In genomic region chr11:117807482-117808272, GRCh38 we compare ENCODE assay signal across 8 cellular contexts. TPM values are rescaled to one million over a fixed set of nuclear protein-coding genes. Genes with fewer than 3 reads are reported as not detected.
DNase-seq lines count a peak whose midpoint lies in the region; ATAC-seq, FAIRE-seq and TF ChIP-seq lines count a peak whose summit lies in the region.

No MANE protein-coding gene starts in this region.

- no peak overlapping the region for H3K23ac ChIP-seq in H1 (ENCODE audit: insufficient read length)

- TF ChIP-seq RAD21 in H1 (IDR thresholded peaks at IDR 0.05 in 1 of 2, conservative IDR thresholded peaks at IDR 0.05 in 1 of 2; ENCODE audit: low read depth in 2 of 2, low read length in 2 of 2), result peak; percentile 89 to 91

- no peaks in the 10 kb centered on the region for H3K36me3 Mint-ChIP-seq in activated CD8-positive, alpha-beta T cell treated with anti-CD3 and anti-CD28 coated beads for 36 hours (ENCODE audit: low read depth)
- H3K36me3 Mint-ChIP-seq in mesothelial cell of epicardium, result no peaks in the 10 kb centered on the region

- CTCF ChIA-PET in activated CD8-positive, alpha-beta T cell treated with anti-CD3 and anti-CD28 coated beads for 36 hours (lab: Charles Lee), result interaction anchor here (0.6 to 8.5 kb wide), 57 partner anchors 8 to 409 kb away, joined by 3 to 196 read pairs (median 5); partner anchors contain the start of genes DSCAML1, FXYD2, FXYD6 and SCN4B
- CTCF ChIA-PET in H1 (lab: Charles Lee; ENCODE audit: partially characterized antibody), result interaction anchor here (0.6 to 7.8 kb wide), 94 partner anchors 9 to 422 kb away, joined by 3 to 163 read pairs (median 4); partner anchors contain the start of genes DSCAML1 and FXYD2

- H3K9ac ChIP-seq in H1 (replicated peaks in 1 of 4; ENCODE audit: extremely low read depth in 1 of 4, low read depth in 3 of 4, low read length in 3 of 4), result no peak overlapping the region

- H2AK5ac ChIP-seq in H1 (ENCODE audit: low read depth, low read length), result no peak overlapping the region

- H3K4me3 Mint-ChIP-seq in activated CD8-positive, alpha-beta T cell treated with anti-CD3 and anti-CD28 coated beads for 36 hours, result no peak overlapping the region
- no peak overlapping the region for H3K4me3 Mint-ChIP-seq in mesothelial cell of epicardium

- no peak overlapping the region for H4K8ac ChIP-seq in H1 (ENCODE audit: extremely low read depth, insufficient read depth, low read length)

- H2BK120ac ChIP-seq in H1 (replicated peaks; ENCODE audit: low read depth, low read length), result no peak overlapping the region

- no peak overlapping the region for H2BK12ac ChIP-seq in H1 (ENCODE audit: low read depth, low read length)

- POLR2A ChIA-PET in activated CD8-positive, alpha-beta T cell treated with anti-CD3 and anti-CD28 coated beads for 36 hours (lab: Charles Lee), result interaction anchor here (0.6 to 2.8 kb wide), 5 partner anchors 8 to 246 kb away, joined by 3 to 15 read pairs (median 4); no protein-coding TSS in a partner anchor
- POLR2A ChIA-PET in H1 (lab: Charles Lee; ENCODE audit: partially characterized antibody), result no interaction called here

- TF ChIP-seq EP300 in H1 (IDR thresholded peaks at IDR 0.05; ENCODE audit: borderline replicate concordance in 1 of 2, low read depth in 2 of 2, low read length in 2 of 2), result no peak

- H3K4me1 Mint-ChIP-seq in activated CD8-positive, alpha-beta T cell treated with anti-CD3 and anti-CD28 coated beads for 36 hours (ENCODE audit: low read depth), result peaks cover 16% of the 10 kb centered on the region
- H3K4me1 Mint-ChIP-seq in mesothelial cell of epicardium, result peaks cover 26% of the 10 kb centered on the region

- no peak overlapping the region for H3K27ac Mint-ChIP-seq in activated CD8-positive, alpha-beta T cell treated with anti-CD3 and anti-CD28 coated beads for 36 hours
- H3K27ac Mint-ChIP-seq in mesothelial cell of epicardium, result no peak overlapping the region

- no peak overlapping the region for H3K4ac ChIP-seq in H1 (replicated peaks; ENCODE audit: insufficient read length, low read depth, low read length)

- no peak overlapping the region for H3K56ac ChIP-seq in H1 (replicated peaks; ENCODE audit: insufficient read length, low read depth, low read length)

- no peaks in the 10 kb centered on the region for H3K9me3 ChIP-seq in H1 (ENCODE audit: insufficient read depth in 2 of 2, low read depth in 1 of 2, low read length in 1 of 2)

- FAIRE-seq in H1 (lab: Jason Lieb, UNC), result peak; percentile 77

- peaks cover 4% of the 10 kb centered on the region; the same call in 1 of the 2 replicates for H3K23me2 ChIP-seq in H1 (ENCODE audit: low read depth, low read length)

- no peak overlapping the region for H3K4me2 ChIP-seq in H1 (ENCODE audit: insufficient read depth in 1 of 2, low read depth in 2 of 2, low read length in 2 of 2)

- no peaks in the 10 kb centered on the region; a peak in 1 of 7 replicates for H3K4me1 ChIP-seq in H1 (replicated peaks in 1 of 4; ENCODE audit: control insufficient read depth in 3 of 4, insufficient read depth in 4 of 4, low read length in 3 of 4)

- no peaks in the 10 kb centered on the region for H3K79me1 ChIP-seq in H1 (ENCODE audit: low read depth, low read length)

- H3K27me3 ChIP-seq in H1 (replicated peaks in 1 of 4; ENCODE audit: control insufficient read depth in 3 of 4, extremely low read depth in 1 of 4, insufficient read depth in 3 of 4, low read length in 3 of 4), result no peaks in the 10 kb centered on the region; a peak in 1 of 7 replicates

- no peak overlapping the region for H2AFZ ChIP-seq in H1 (ENCODE audit: low read length)

- H3K36me3 ChIP-seq in H1 (ENCODE audit: control insufficient read depth in 2 of 4, insufficient read depth in 4 of 4, low read length in 3 of 4), result no peaks in the 10 kb centered on the region; a peak in 1 of 8 replicates

- peak; percentile 89 for TF ChIP-seq CTCF in AG09309 (IDR thresholded peaks at IDR 0.05; ENCODE audit: control insufficient read depth, insufficient read depth, low read depth, low read length, missing control alignments)
- TF ChIP-seq CTCF in activated CD8-positive, alpha-beta T cell treated with anti-CD3 and anti-CD28 coated beads for 36 hours (IDR thresholded peaks at IDR 0.05), result peak; percentile 99
- TF ChIP-seq CTCF in H1 (IDR thresholded peaks at IDR 0.05; ENCODE audit: control extremely low read depth in 1 of 3, insufficient read depth in 1 of 3, low read depth in 1 of 3, low read length in 3 of 3), result peak; percentile 69 to 83 (median 76)
- peak; percentile 97 for TF ChIP-seq CTCF in mesothelial cell of epicardium (IDR thresholded peaks at IDR 0.05; ENCODE audit: unreplicated experiment)

- H3K14ac ChIP-seq in H1 (ENCODE audit: insufficient read length), result no peak overlapping the region

- no peak overlapping the region for H2BK20ac ChIP-seq in H1 (ENCODE audit: low read length)

- DNase-seq in AG09309 (ENCODE audit: low read depth) (no peak), GM19238 (ENCODE audit: insufficient read length, low spot score) (peak; percentile 62), NCI-H69 (lab: John Stamatoyannopoulos, UW) (peak; percentile 75), H1 (ENCODE audit: low read depth in 1 of 2, low spot score in 2 of 2) (peak in 1 of 2 experiments; percentile 92), mesothelial cell of epicardium (ENCODE audit: low spot score in 2 of 2, unreplicated experiment in 2 of 2) (peak; percentile 66 to 84)
- peak; percentile 91 for DNase-seq in activated CD8-positive, alpha-beta T cell treated with anti-CD3 and anti-CD28 coated beads for 36 hours
- DNase-seq in stimulated activated CD8-positive, alpha-beta memory T cell treated with anti-CD3 and anti-CD28 coated beads, Interleukin-7, amount 100 ng/mL, for 4 hours (ENCODE audit: low read depth in 2 of 2), result peak; percentile 33 to 67

- TF ChIP-seq POLR2A in H1 (IDR thresholded peaks at IDR 0.05; ENCODE audit: control extremely low read depth in 1 of 2, low read depth in 2 of 2, low read length in 2 of 2), result no peak

- intact Hi-C loops in activated CD8-positive, alpha-beta T cell treated with anti-CD3 and anti-CD28 coated beads for 36 hours (cut with micrococcal nuclease), result loop anchor here (1.0 kb wide), 1 partner anchor 9 kb away; no protein-coding TSS in a partner anchor

- no peak overlapping the region for H3K27ac ChIP-seq in H1 (ENCODE audit: low read depth, low read length)

- ATAC-seq in activated CD8-positive, alpha-beta T cell treated with anti-CD3 and anti-CD28 coated beads for 36 hours, result peak; percentile 74
- ATAC-seq in HG03045 (IDR thresholded peaks at IDR 0.05; ENCODE audit: unreplicated experiment), result no peak

- no peak overlapping the region for H4K5ac ChIP-seq in H1 (ENCODE audit: insufficient read length, low read depth, low read length)

- peaks cover 0 to 7% of the 10 kb centered on the region in 2 experiments for H4K20me1 ChIP-seq in H1 (replicated peaks in 1 of 2; ENCODE audit: control insufficient read depth in 1 of 2, insufficient read depth in 2 of 2, low read length in 2 of 2)

- no peak overlapping the region for H3K4me3 ChIP-seq in AG09309 (ENCODE audit: control insufficient read depth, low read depth, low read length)
- H3K4me3 ChIP-seq in H1 (ENCODE audit: extremely low read depth in 1 of 4, insufficient read depth in 2 of 4, low read depth in 3 of 4, low read length in 4 of 4), result no peak overlapping the region

- 68% methylated on average over 20 of the region's 20 CpGs; no CpG with 5 or more reads in 1 of the 2 experiments for WGBS in H1 (ENCODE audit: extremely low coverage in 1 of 2, insufficient coverage in 1 of 2, insufficient read length in 1 of 2, insufficient replicate concordance in 2 of 2, low coverage in 1 of 2, low lambda C conversion rate in 2 of 2, missing lambda C conversion rate in 1 of 2), 2 experiments

- H2BK5ac ChIP-seq in H1 (ENCODE audit: low read depth, low read length), result no peak overlapping the region

- H2BK15ac ChIP-seq in H1 (ENCODE audit: low read length), result no peak overlapping the region

- H3K9me3 Mint-ChIP-seq in activated CD8-positive, alpha-beta T cell treated with anti-CD3 and anti-CD28 coated beads for 36 hours, result no peaks in the 10 kb centered on the region
- H3K9me3 Mint-ChIP-seq in mesothelial cell of epicardium, result no peaks in the 10 kb centered on the region

- H4K91ac ChIP-seq in H1 (replicated peaks; ENCODE audit: insufficient read length, low read length), result no peak overlapping the region

- no peaks in the 10 kb centered on the region for H3K27me3 Mint-ChIP-seq in activated CD8-positive, alpha-beta T cell treated with anti-CD3 and anti-CD28 coated beads for 36 hours
- peaks cover 91% of the 10 kb centered on the region for H3K27me3 Mint-ChIP-seq in mesothelial cell of epicardium (ENCODE audit: low read depth)

- no peak overlapping the region for H3K18ac ChIP-seq in H1 (ENCODE audit: extremely low read depth, low read length)

- no peaks in the 10 kb centered on the region for H3K79me2 ChIP-seq in H1 (ENCODE audit: control insufficient read depth in 1 of 2, insufficient read depth in 2 of 2, low read length in 2 of 2)

TF ChIP-seq in H1, 55 proteins besides CTCF, POLR2A, EP300 and RAD21:
- TF ChIP-seq BRCA1 (IDR thresholded peaks at IDR 0.05; ENCODE audit: low read depth, low read length) (no peak), RXRA (IDR thresholded peaks at IDR 0.05; ENCODE audit: insufficient read depth, low read depth, low read length) (no peak)

RNA-seq across cellular contexts. Expression of gene DSCAML1, which starts 10.7 kb away (rescaled TPM):
- under 1 TPM; 0.13 to 0.29 TPM for total RNA-seq in activated CD8-positive, alpha-beta T cell treated with anti-CD3 and anti-CD28 coated beads for 36 hours
- 0.19 and 0.27 TPM in 2 replicates for total RNA-seq in H1 (2021; fragmentation: NEBNext Ultra II Directional; extraction: Animal tissue kit (Norgen Biotek cat#: 25700))
- 0.24 and 0.25 TPM in 2 replicates for polyA plus RNA-seq in H1 (2011; rRNA removed)
- 0.16 TPM for polyA plus RNA-seq in H1 (2011; cell fraction: cytosol; rRNA removed)
- polyA plus RNA-seq in H1 (2011; cell fraction: nucleus; rRNA removed), result 0.39 TPM
- polyA plus RNA-seq in H1 (2012, experiment 1 of 2), result 0.08 to 0.35 TPM (median 0.18 TPM) in 4 replicates
- 0.04 TPM for polyA plus RNA-seq in H1 (2012, experiment 2 of 2)
- polyA plus RNA-seq in H1 (2013, experiment 1 of 2), result 0.10 TPM
- 0.22 TPM for polyA plus RNA-seq in H1 (2013, experiment 2 of 2)
- polyA minus RNA-seq in H1 (2011; rRNA and poly(A)+ RNA removed), result 0.10 and 0.54 TPM in 2 replicates
- polyA minus RNA-seq in H1 (2011; cell fraction: cytosol; rRNA and poly(A)+ RNA removed), result not detected
- 3.2 TPM for polyA minus RNA-seq in H1 (2011; cell fraction: nucleus; rRNA and poly(A)+ RNA removed)
- total RNA-seq in mesothelial cell of epicardium, result 2.0 to 3.3 TPM (median 2.5 TPM) in 3 replicates

RNA-seq across cellular contexts. Expression of gene FXYD2, which starts 16.9 kb away (rescaled TPM):
- 1 to 10 TPM; 6.7 to 7.2 TPM for total RNA-seq in activated CD8-positive, alpha-beta T cell treated with anti-CD3 and anti-CD28 coated beads for 36 hours
- 0.99 and 1.1 TPM in 2 replicates for total RNA-seq in H1 (2021; fragmentation: NEBNext Ultra II Directional; extraction: Animal tissue kit (Norgen Biotek cat#: 25700))
- 0.89 and 1.6 TPM in 2 replicates for polyA plus RNA-seq in H1 (2011; rRNA removed)
- 1.2 TPM for polyA plus RNA-seq in H1 (2011; cell fraction: cytosol; rRNA removed)
- 3.1 TPM for polyA plus RNA-seq in H1 (2011; cell fraction: nucleus; rRNA removed)
- polyA plus RNA-seq in H1 (2012, experiment 1 of 2), result 0.84 to 1.1 TPM (median 0.98 TPM) in 4 replicates
- polyA plus RNA-seq in H1 (2012, experiment 2 of 2), result 0.21 TPM
- 2.0 TPM for polyA plus RNA-seq in H1 (2013, experiment 1 of 2)
- 1.2 TPM for polyA plus RNA-seq in H1 (2013, experiment 2 of 2)
- polyA minus RNA-seq in H1 (2011; rRNA and poly(A)+ RNA removed), result 0.95 and 1.7 TPM in 2 replicates
- polyA minus RNA-seq in H1 (2011; cell fraction: cytosol; rRNA and poly(A)+ RNA removed), result 0.59 TPM
- polyA minus RNA-seq in H1 (2011; cell fraction: nucleus; rRNA and poly(A)+ RNA removed), result 4.4 TPM
- total RNA-seq in mesothelial cell of epicardium, result 5.7 to 7.1 TPM (median 6.3 TPM) in 3 replicates
